In the genomic region with DNA sequence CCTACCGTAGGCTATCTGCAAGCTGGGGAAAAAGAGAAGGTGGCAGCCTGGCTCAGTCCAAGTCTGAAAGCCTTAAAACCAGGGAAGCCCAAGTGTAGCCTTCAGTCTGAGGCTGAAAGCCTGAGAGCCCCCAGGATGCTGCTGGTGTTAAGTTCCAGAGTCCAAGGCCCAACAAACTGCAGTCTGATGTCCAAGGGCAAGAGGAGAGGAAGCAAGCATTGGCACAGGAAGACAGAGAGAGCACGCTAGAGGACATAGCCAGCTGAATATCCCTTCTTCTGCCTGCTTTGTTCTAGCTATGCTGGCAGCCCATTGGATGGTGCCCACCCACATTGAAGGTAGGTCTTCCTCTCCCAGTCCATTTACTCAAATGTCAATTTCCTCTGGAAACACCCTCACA, we compare ENCODE assay signal across 39 cellular contexts.
"Had no signal": no experiment of that assay in that cellular context is flagged by ENCODE, and none has a peak within 500 bp of the region (broad histone marks: within the 10 kb centered on the region; RNA-seq: fewer than 3 reads in every experiment).

No MANE protein-coding gene starts in this region.

- FAIRE-seq: astrocyte, bronchial epithelial cell had no signal

- H3K27me3 Mint-ChIP-seq: activated naive CD4-positive, alpha-beta T cell treated with anti-CD3 and anti-CD28 coated beads, Interleukin-2, amount 10 ng/mL, durations not matched to agents 7 days and 5 days; activated naive CD8-positive, alpha-beta T cell; activated naive CD8-positive, alpha-beta T cell treated with anti-CD3 and anti-CD28 coated beads for 36 hours; activated naive CD8-positive, alpha-beta T cell treated with anti-CD3 and anti-CD28 coated beads, Interleukin-2, amount 10 ng/mL, durations not matched to agents 7 days and 5 days; brain had no signal

- H3K4me3 Mint-ChIP-seq: activated naive CD4-positive, alpha-beta T cell treated with anti-CD3 and anti-CD28 coated beads for 36 hours; activated naive CD4-positive, alpha-beta T cell treated with anti-CD3 and anti-CD28 coated beads, Interleukin-2, amount 10 ng/mL, durations not matched to agents 7 days and 5 days; activated naive CD4-positive, alpha-beta T cell treated with anti-CD3 and anti-CD28 coated beads, Interleukin-2, amount 50 U/mL, for 24 hours; activated naive CD8-positive, alpha-beta T cell; activated naive CD8-positive, alpha-beta T cell treated with anti-CD3 and anti-CD28 coated beads for 36 hours; activated naive CD8-positive, alpha-beta T cell treated with anti-CD3 and anti-CD28 coated beads, Interleukin-2, amount 10 ng/mL, durations not matched to agents 7 days and 5 days; activated naive CD8-positive, alpha-beta T cell treated with anti-CD3 and anti-CD28 coated beads, Interleukin-2, amount 50 U/mL, for 24 hours; activated T-cell treated with anti-CD3 and anti-CD28 coated beads, Interleukin-2, amount 50 U/mL, for 24 hours; activated T-cell treated with anti-CD3 and anti-CD28 coated beads, Interleukin-2, amount 50 U/mL, for 4 hours; activated T-helper 1 cell treated with anti-CD3 and anti-CD28 coated beads, Interleukin-12 subunit alpha, Interleukin-12 subunit beta, Interleukin-2, Interleukin-4 antibody, amounts not matched to agents 30 ng/mL and 10 ng/mL and 1 ng/mL, durations not matched to agents 14 hours and 24 hours and 36 hours; activated T-helper 17 cell treated with anti-CD3 and anti-CD28 coated beads, Interleukin-2, amount 50 U/mL, for 72 hours; brain; central memory CD8-positive, alpha-beta T cell had no signal

- H3K4me3 ChIP-seq: adrenal gland, ascending aorta, body of pancreas, breast epithelium, cardiac muscle cell had no signal

- H3K27me3 ChIP-seq: adrenal gland, ascending aorta, body of pancreas, brain microvascular endothelial cell, breast epithelium, cardiac muscle cell had no signal

- H3K9me3 Mint-ChIP-seq: activated naive CD4-positive, alpha-beta T cell treated with anti-CD3 and anti-CD28 coated beads, Interleukin-2, amount 10 ng/mL, durations not matched to agents 7 days and 5 days; activated naive CD4-positive, alpha-beta T cell treated with anti-CD3 and anti-CD28 coated beads, Interleukin-2, amount 50 U/mL, for 24 hours; activated naive CD4-positive, alpha-beta T cell treated with anti-CD3 and anti-CD28 coated beads, Interleukin-2, amount 50 U/mL, for 72 hours; activated naive CD8-positive, alpha-beta T cell treated with anti-CD3 and anti-CD28 coated beads for 36 hours; activated naive CD8-positive, alpha-beta T cell treated with anti-CD3 and anti-CD28 coated beads, Interleukin-2, amount 10 ng/mL, durations not matched to agents 7 days and 5 days; activated naive CD8-positive, alpha-beta T cell treated with anti-CD3 and anti-CD28 coated beads, Interleukin-2, amount 50 U/mL, for 24 hours; activated T-cell treated with anti-CD3 and anti-CD28 coated beads, Interleukin-2, amount 50 U/mL, for 4 hours; activated T-helper 1 cell treated with anti-CD3 and anti-CD28 coated beads, Interleukin-12 subunit alpha, Interleukin-12 subunit beta, Interleukin-2, Interleukin-4 antibody, amounts not matched to agents 30 ng/mL and 10 ng/mL and 1 ng/mL, durations not matched to agents 14 hours and 24 hours and 36 hours; activated T-helper 17 cell treated with anti-CD3 and anti-CD28 coated beads, Interleukin-2, amount 50 U/mL, for 72 hours; activated T-helper 2 cell treated with anti-CD3 and anti-CD28 coated beads, Interferon-gamma antibody, Interleukin-2, Interleukin-4, amounts not matched to agents 10 μg/mL and 5 μg/mL and 100 μg/mL, durations not matched to agents 14 hours and 24 hours and 36 hours; central memory CD8-positive, alpha-beta T cell had no signal

- H3K36me3 ChIP-seq: adrenal gland, ascending aorta, brain microvascular endothelial cell, breast epithelium, cardiac muscle cell had no signal

- H3K9me3 ChIP-seq: adrenal gland, ascending aorta, body of pancreas had no signal

- H3K27ac Mint-ChIP-seq: activated naive CD4-positive, alpha-beta T cell treated with anti-CD3 and anti-CD28 coated beads for 36 hours; activated naive CD4-positive, alpha-beta T cell treated with anti-CD3 and anti-CD28 coated beads, Interleukin-2, amount 50 U/mL, for 24 hours; activated naive CD4-positive, alpha-beta T cell treated with anti-CD3 and anti-CD28 coated beads, Interleukin-2, amount 50 U/mL, for 72 hours; activated naive CD8-positive, alpha-beta T cell; activated naive CD8-positive, alpha-beta T cell treated with anti-CD3 and anti-CD28 coated beads for 36 hours; activated naive CD8-positive, alpha-beta T cell treated with anti-CD3 and anti-CD28 coated beads, Interleukin-2, amount 10 ng/mL, durations not matched to agents 7 days and 5 days; activated naive CD8-positive, alpha-beta T cell treated with anti-CD3 and anti-CD28 coated beads, Interleukin-2, amount 50 U/mL, for 24 hours; activated T-cell treated with anti-CD3 and anti-CD28 coated beads, Interleukin-2, amount 50 U/mL, for 24 hours; activated T-helper 1 cell treated with anti-CD3 and anti-CD28 coated beads, Interleukin-12 subunit alpha, Interleukin-12 subunit beta, Interleukin-2, Interleukin-4 antibody, amounts not matched to agents 30 ng/mL and 10 ng/mL and 1 ng/mL, durations not matched to agents 14 hours and 24 hours and 36 hours; activated T-helper 17 cell treated with anti-CD3 and anti-CD28 coated beads, Interleukin-2, amount 50 U/mL, for 72 hours; activated T-helper 2 cell treated with anti-CD3 and anti-CD28 coated beads, Interferon-gamma antibody, Interleukin-2, Interleukin-4, amounts not matched to agents 10 μg/mL and 5 μg/mL and 100 μg/mL, durations not matched to agents 14 hours and 24 hours and 36 hours; brain had no signal

- H3K4me1 ChIP-seq: adrenal gland, ascending aorta, body of pancreas, breast epithelium had no signal

- H3K36me3 Mint-ChIP-seq: activated naive CD4-positive, alpha-beta T cell treated with anti-CD3 and anti-CD28 coated beads, Interleukin-2, amount 10 ng/mL, durations not matched to agents 7 days and 5 days; activated naive CD4-positive, alpha-beta T cell treated with anti-CD3 and anti-CD28 coated beads, Interleukin-2, amount 50 U/mL, for 24 hours; activated naive CD8-positive, alpha-beta T cell treated with anti-CD3 and anti-CD28 coated beads for 36 hours; activated naive CD8-positive, alpha-beta T cell treated with anti-CD3 and anti-CD28 coated beads, Interleukin-2, amount 10 ng/mL, durations not matched to agents 7 days and 5 days had no signal

- H3K27ac ChIP-seq: adrenal gland, ascending aorta, body of pancreas, brain microvascular endothelial cell, breast epithelium, cardiac muscle cell had no signal

- H3K4me1 Mint-ChIP-seq: activated naive CD4-positive, alpha-beta T cell treated with anti-CD3 and anti-CD28 coated beads, Interleukin-2, amount 50 U/mL, for 24 hours; activated T-helper 17 cell treated with anti-CD3 and anti-CD28 coated beads, Interleukin-2, amount 50 U/mL, for 72 hours; brain; central memory CD8-positive, alpha-beta T cell had no signal

- DNase-seq: activated effector memory CD4-positive, alpha-beta T cell treated with anti-CD3 and anti-CD28 coated beads, Interleukin-2, amount 50 U/mL, for 16 hours; activated effector memory CD4-positive, alpha-beta T cell treated with Interleukin-2 at 50 U/mL for 16 hours; activated gamma-delta T cell; activated gamma-delta T cell treated with Interleukin-2 at 50 U/mL for 16 hours; activated naive CD4-positive, alpha-beta T cell; activated naive CD4-positive, alpha-beta T cell treated with anti-CD3 and anti-CD28 coated beads for 36 hours; activated naive CD4-positive, alpha-beta T cell treated with anti-CD3 and anti-CD28 coated beads, Interleukin-2, amount 10 ng/mL, durations not matched to agents 7 days and 5 days; activated naive CD4-positive, alpha-beta T cell treated with anti-CD3 and anti-CD28 coated beads, Interleukin-2, amount 50 U/mL, for 16 hours; activated naive CD4-positive, alpha-beta T cell treated with Interleukin-2 at 50 U/mL for 16 hours; activated naive CD8-positive, alpha-beta T cell treated with anti-CD3 and anti-CD28 coated beads for 36 hours; activated naive CD8-positive, alpha-beta T cell treated with anti-CD3 and anti-CD28 coated beads, Interleukin-2, amount 10 ng/mL, durations not matched to agents 7 days and 5 days; activated naive CD8-positive, alpha-beta T cell treated with anti-CD3 and anti-CD28 coated beads, Interleukin-2, amount 50 U/mL, for 24 hours; activated T-cell treated with anti-CD3 and anti-CD28 coated beads, Interleukin-2, amount 50 U/mL, for 1 hour; activated T-cell treated with anti-CD3 and anti-CD28 coated beads, Interleukin-2, amount 50 U/mL, for 24 hours; activated T-cell treated with anti-CD3 and anti-CD28 coated beads, Interleukin-2, amount 50 U/mL, for 4 hours; activated T-cell treated with anti-CD3 and anti-CD28 coated beads, Interleukin-2, amount 50 U/mL, for 48 hours; adrenal gland; amniotic stem cell; amygdala; anterior cingulate cortex; aorta; body of pancreas; brain microvascular endothelial cell; caudate nucleus; central memory CD4-positive, alpha-beta T cell; cerebellar nuclear complex had no signal

- ATAC-seq: activated naive CD4-positive, alpha-beta T cell treated with anti-CD3 and anti-CD28 coated beads, Interleukin-2, amount 50 U/mL, for 72 hours; activated naive CD8-positive, alpha-beta T cell treated with anti-CD3 and anti-CD28 coated beads, Interleukin-2, amount 50 U/mL, for 24 hours; activated T-cell treated with anti-CD3 and anti-CD28 coated beads, Interleukin-2, amount 50 U/mL, for 4 hours; activated T-helper 17 cell treated with anti-CD3 and anti-CD28 coated beads, Interleukin-2, amount 50 U/mL, for 72 hours; body of pancreas had no signal
